ENCODE assay signal across 15 cellular contexts in genomic region chr3:64405211-64405818, GRCh38.
DNase-seq lines count a peak whose midpoint lies in the region; ATAC-seq and TF ChIP-seq lines count a peak whose summit lies in the region.
"Had no signal": no experiment of that assay in that cellular context is flagged by ENCODE, and none has a peak within 500 bp of the region (broad histone marks: within the 10 kb centered on the region; RNA-seq: fewer than 3 reads in every experiment).

No MANE protein-coding gene starts in this region.

- H4K20me1 ChIP-seq in neural cell (ENCODE audit: insufficient read depth): no peaks in the 10 kb centered on the region

- H3K9me2 ChIP-seq in neural cell (ENCODE audit: insufficient read depth, low read length): no peaks in the 10 kb centered on the region

- H3K27me3 Mint-ChIP-seq in chondrocyte (ENCODE audit: low read depth): no peaks in the 10 kb centered on the region

- no peak overlapping the region for H3K4me2 ChIP-seq in neural cell (ENCODE audit: low read length)
- H3K4me2 ChIP-seq: GM23338 had no signal

- H2AFZ ChIP-seq in neural cell (ENCODE audit: low read depth, low read length): no peak overlapping the region
- H2AFZ ChIP-seq: GM23338 had no signal

- TF ChIP-seq EP300 in neural cell (conservative IDR thresholded peaks at IDR 0.05; ENCODE audit: poor library complexity, severe bottlenecking): no peak

- no peak overlapping the region for H3K9ac ChIP-seq in neural cell (ENCODE audit: low read length)

- H3K9me3 ChIP-seq in neural cell (ENCODE audit: low read length) (no peaks in the 10 kb centered on the region), mucosa of descending colon (no peaks in the 10 kb centered on the region)

- peak overlapping the region; percentile 74 for H3K27ac ChIP-seq in neural cell (ENCODE audit: low read length)

- TF ChIP-seq RAD21 in neural cell (conservative IDR thresholded peaks at IDR 0.05): no peak

- DNase-seq in AG10803 (ENCODE audit: low read depth): peak; percentile 41
- DNase-seq in chondrocyte (ENCODE audit: low spot score): no peak
- DNase-seq in fibroblast of pulmonary artery (ENCODE audit: low read depth): peak; percentile 64
- no peak for DNase-seq in mucosa of descending colon
- DNase-seq: HCEC 1CT, NCI-H1092 treated with DMSO at 0.1 percent for 48 hours, NCI-H146, NCI-H2029 treated with DMSO at 0.1 percent for 48 hours, NCI-H446 treated with DMSO at 0.1 percent for 48 hours, NCI-H69, Right ventricle myocardium superior had no signal

- intact Hi-C loops in mucosa of descending colon (cut with DNase I, micrococcal nuclease): no loop called here

- H3K79me2 ChIP-seq in neural cell (replicated peaks; ENCODE audit: insufficient read depth, low read length): no peaks in the 10 kb centered on the region

- TF ChIP-seq CTCF in AG10803 (conservative IDR thresholded peaks at IDR 0.05; ENCODE audit: low read length) (no peak), chondrocyte (IDR thresholded peaks at IDR 0.05) (no peak), fibroblast of pulmonary artery (IDR thresholded peaks at IDR 0.05; ENCODE audit: low read length, missing control alignments) (no peak), neural cell (IDR thresholded peaks at IDR 0.05; ENCODE audit: poor library complexity, severe bottlenecking) (no peak), mucosa of descending colon (IDR thresholded peaks at IDR 0.05) (no peak)

- H3F3A ChIP-seq in neural cell (ENCODE audit: insufficient read depth, low read length, poor library complexity, severe bottlenecking): no peaks in the 10 kb centered on the region

- H3K4me3 ChIP-seq in AG10803 (ENCODE audit: low read length): no peak overlapping the region
- H3K4me3 ChIP-seq in fibroblast of pulmonary artery (replicated peaks; ENCODE audit: low read depth, low read length): no peak overlapping the region
- H3K4me3 ChIP-seq in neural cell (ENCODE audit: low read length): no peak overlapping the region
- no peak overlapping the region for H3K4me3 ChIP-seq in mucosa of descending colon
- H3K4me3 ChIP-seq: GM23338 had no signal

- H3K4me1 Mint-ChIP-seq in chondrocyte (ENCODE audit: low read depth): peaks cover 28% of the 10 kb centered on the region

- H3K36me3 ChIP-seq in neural cell (ENCODE audit: insufficient read depth, low read length): no peaks in the 10 kb centered on the region
- no peaks in the 10 kb centered on the region for H3K36me3 ChIP-seq in mucosa of descending colon (ENCODE audit: low read depth)

- H3K36me3 Mint-ChIP-seq in chondrocyte (ENCODE audit: low read depth): no peaks in the 10 kb centered on the region

- no peaks in the 10 kb centered on the region for H3K27me3 ChIP-seq in neural cell (ENCODE audit: insufficient read depth, low read depth, low read length)

- H3K4me1 ChIP-seq in mucosa of descending colon (ENCODE audit: low read depth): no peaks in the 10 kb centered on the region

- no peaks in the 10 kb centered on the region for H3K9me3 Mint-ChIP-seq in chondrocyte (ENCODE audit: low read depth)
- H3K9me3 Mint-ChIP-seq: GM23338 had no signal

- ATAC-seq in activated CD4-positive, CD25-positive, alpha-beta regulatory T cell treated with anti-CD3 and anti-CD28 coated beads, Interleukin-2, amount 50 U/mL, for 24 hours: no peak
- ATAC-seq in mucosa of descending colon: no peak
- no peak for ATAC-seq in GM21529 (IDR thresholded peaks at IDR 0.05; ENCODE audit: unreplicated experiment)
- ATAC-seq: GM23338 had no signal

- H3K27ac Mint-ChIP-seq in chondrocyte (ENCODE audit: unreplicated experiment): peak overlapping the region; percentile 4
- H3K27ac Mint-ChIP-seq: GM23338 had no signal

- no peak overlapping the region for H3K4me3 Mint-ChIP-seq in chondrocyte (ENCODE audit: unreplicated experiment)
- H3K4me3 Mint-ChIP-seq: GM23338 had no signal

TF ChIP-seq in neural cell, 6 proteins besides CTCF, POLR2A, EP300 and RAD21:
- TF ChIP-seq MXI1 (conservative IDR thresholded peaks at IDR 0.05; ENCODE audit: poor library complexity, severe bottlenecking) (no peak), POLR2AphosphoS5 (IDR thresholded peaks at IDR 0.05) (no peak)

Comparison
In these comparisons a context has a peak if more than half of its experiments do, and no peak if none do; other contexts are left out.
1. DNase-seq: peak in AG10803 (single experiment) and fibroblast of pulmonary artery (single experiment); none in chondrocyte (single experiment) and mucosa of descending colon (0 of 3).